20 cellular contexts compared by ENCODE assay signal in genomic region chr17:81706232-81706611, GRCh38. TPM values are rescaled to one million over a fixed set of nuclear protein-coding genes. Genes with fewer than 3 reads are reported as not detected.
DNase-seq lines count a peak whose midpoint lies in the region; ATAC-seq and TF ChIP-seq lines count a peak whose summit lies in the region.
"Had no signal": no experiment of that assay in that cellular context is flagged by ENCODE, and none has a peak within 500 bp of the region (broad histone marks: within the 10 kb centered on the region; RNA-seq: fewer than 3 reads in every experiment).

No MANE protein-coding gene starts in this region.

- peaks cover 54% of the 10 kb centered on the region for H3K36me3 Mint-ChIP-seq in activated CD4-positive, alpha-beta T cell treated with anti-CD3 and anti-CD28 coated beads, Interleukin-2, amount 10 ng/mL, durations not matched to agents 24 days and 14 days (ENCODE audit: low read depth)
- peaks cover 37% of the 10 kb centered on the region for H3K36me3 Mint-ChIP-seq in activated naive CD8-positive, alpha-beta T cell treated with anti-CD3 and anti-CD28 coated beads, Interleukin-2, amount 50 U/mL, for 24 hours (ENCODE audit: low read depth)
- peaks cover 31% of the 10 kb centered on the region for H3K36me3 Mint-ChIP-seq in stimulated activated memory B cell treated with anti-CD40 and anti-IgM and Interleukin-4, amounts not matched to agents 10 μg/mL and 1 μg/mL and 100 μg/mL, for 72 hours

- H3K4me1 Mint-ChIP-seq in activated CD4-positive, alpha-beta T cell treated with anti-CD3 and anti-CD28 coated beads, Interleukin-2, amount 10 ng/mL, durations not matched to agents 24 days and 14 days = peaks cover 23% of the 10 kb centered on the region
- H3K4me1 Mint-ChIP-seq in activated naive CD8-positive, alpha-beta T cell treated with anti-CD3 and anti-CD28 coated beads, Interleukin-2, amount 50 U/mL, for 24 hours = peaks cover 36% of the 10 kb centered on the region
- peaks cover 45% of the 10 kb centered on the region for H3K4me1 Mint-ChIP-seq in stimulated activated memory B cell treated with anti-CD40 and anti-IgM and Interleukin-4, amounts not matched to agents 10 μg/mL and 1 μg/mL and 100 μg/mL, for 72 hours

- ATAC-seq in activated naive CD8-positive, alpha-beta T cell treated with anti-CD3 and anti-CD28 coated beads, Interleukin-2, amount 50 U/mL, for 24 hours = no peak
- no peak for ATAC-seq in stimulated activated memory B cell treated with anti-CD40 and anti-IgM and Interleukin-4, amounts not matched to agents 10 μg/mL and 1 μg/mL and 100 μg/mL, for 72 hours
- ATAC-seq in GM21825 (IDR thresholded peaks at IDR 0.05; ENCODE audit: unreplicated experiment) = no peak

- H3K27me3 Mint-ChIP-seq in activated CD4-positive, alpha-beta T cell treated with anti-CD3 and anti-CD28 coated beads, Interleukin-2, amount 10 ng/mL, durations not matched to agents 24 days and 14 days = no peaks in the 10 kb centered on the region
- H3K27me3 Mint-ChIP-seq in activated naive CD8-positive, alpha-beta T cell treated with anti-CD3 and anti-CD28 coated beads, Interleukin-2, amount 50 U/mL, for 24 hours = no peaks in the 10 kb centered on the region
- H3K27me3 Mint-ChIP-seq in stimulated activated memory B cell treated with anti-CD40 and anti-IgM and Interleukin-4, amounts not matched to agents 10 μg/mL and 1 μg/mL and 100 μg/mL, for 72 hours = no peaks in the 10 kb centered on the region

- no peak for DNase-seq in activated CD4-positive, alpha-beta T cell treated with anti-CD3 and anti-CD28 coated beads, Interleukin-2, amount 10 ng/mL, durations not matched to agents 24 days and 14 days
- no peak for DNase-seq in activated CD4-positive, alpha-beta T cell treated with anti-CD3 and anti-CD28 coated beads for 4 hours
- peak; percentile 46 for DNase-seq in MV-4-11 (lab: John Stamatoyannopoulos, UW)
- no peak for DNase-seq in activated naive CD8-positive, alpha-beta T cell treated with anti-CD3 and anti-CD28 coated beads, Interleukin-2, amount 50 U/mL, for 24 hours
- peak; percentile 0 for DNase-seq in osteoblast (ENCODE audit: insufficient read length, low spot score, missing footprints)
- no peak for DNase-seq in ecto neural progenitor cell (ENCODE audit: low spot score)
- DNase-seq: DMS153, GDM1, HCEC 1CT, KBM-7, NCI-H1417, NCI-H187, NCI-H2107, NCI-H510A, NCI-H774, OCI-M1, SHP77 had no signal

- no peaks in the 10 kb centered on the region for H3K9me3 Mint-ChIP-seq in activated CD4-positive, alpha-beta T cell treated with anti-CD3 and anti-CD28 coated beads, Interleukin-2, amount 10 ng/mL, durations not matched to agents 24 days and 14 days
- H3K9me3 Mint-ChIP-seq in activated naive CD8-positive, alpha-beta T cell treated with anti-CD3 and anti-CD28 coated beads, Interleukin-2, amount 50 U/mL, for 24 hours = no peaks in the 10 kb centered on the region
- H3K9me3 Mint-ChIP-seq in stimulated activated memory B cell treated with anti-CD40 and anti-IgM and Interleukin-4, amounts not matched to agents 10 μg/mL and 1 μg/mL and 100 μg/mL, for 72 hours = no peaks in the 10 kb centered on the region

- H3K27me3 ChIP-seq in osteoblast (ENCODE audit: insufficient read depth, low read length) = no peaks in the 10 kb centered on the region

- H3K4me3 Mint-ChIP-seq in activated CD4-positive, alpha-beta T cell treated with anti-CD3 and anti-CD28 coated beads, Interleukin-2, amount 10 ng/mL, durations not matched to agents 24 days and 14 days = peak overlapping the region; percentile 19
- no peak overlapping the region for H3K4me3 Mint-ChIP-seq in activated naive CD8-positive, alpha-beta T cell treated with anti-CD3 and anti-CD28 coated beads, Interleukin-2, amount 50 U/mL, for 24 hours
- H3K4me3 Mint-ChIP-seq in stimulated activated memory B cell treated with anti-CD40 and anti-IgM and Interleukin-4, amounts not matched to agents 10 μg/mL and 1 μg/mL and 100 μg/mL, for 72 hours = no peak overlapping the region

- no peak for TF ChIP-seq CTCF in osteoblast (IDR thresholded peaks at IDR 0.05; ENCODE audit: extremely low read depth, low read depth, low read length)

- peaks cover 32% of the 10 kb centered on the region for H3K4me1 ChIP-seq in osteoblast (ENCODE audit: insufficient read depth, low read length)

- peaks cover 35% of the 10 kb centered on the region for H3K36me3 ChIP-seq in osteoblast (ENCODE audit: insufficient read depth, low read length)

- H3K9me3 ChIP-seq in osteoblast (ENCODE audit: low read depth, low read length) = no peaks in the 10 kb centered on the region

- no peak overlapping the region for H3K27ac Mint-ChIP-seq in activated CD4-positive, alpha-beta T cell treated with anti-CD3 and anti-CD28 coated beads, Interleukin-2, amount 10 ng/mL, durations not matched to agents 24 days and 14 days
- peak overlapping the region; percentile 14 for H3K27ac Mint-ChIP-seq in activated naive CD8-positive, alpha-beta T cell treated with anti-CD3 and anti-CD28 coated beads, Interleukin-2, amount 50 U/mL, for 24 hours
- no peak overlapping the region for H3K27ac Mint-ChIP-seq in stimulated activated memory B cell treated with anti-CD40 and anti-IgM and Interleukin-4, amounts not matched to agents 10 μg/mL and 1 μg/mL and 100 μg/mL, for 72 hours

- H3K27ac ChIP-seq in osteoblast (ENCODE audit: low read depth, low read length) = no peak overlapping the region
- H3K27ac ChIP-seq: 22Rv1 had no signal

- peaks cover 43% of the 10 kb centered on the region for H3K79me2 ChIP-seq in osteoblast (ENCODE audit: insufficient read depth, low read length)

- no peak overlapping the region for H3K4me2 ChIP-seq in osteoblast (ENCODE audit: insufficient read depth, low read length)

- intact Hi-C loops in activated CD4-positive, alpha-beta T cell treated with anti-CD3 and anti-CD28 coated beads, Interleukin-2, amount 10 ng/mL, durations not matched to agents 24 days and 14 days (cut with micrococcal nuclease) = no loop called here

- no peak overlapping the region for H3K4me3 ChIP-seq in osteoblast (ENCODE audit: insufficient read depth, low read length)

- H4K20me1 ChIP-seq in osteoblast (ENCODE audit: insufficient read depth, low read length) = peaks cover 19% of the 10 kb centered on the region

- no peak overlapping the region for H2AFZ ChIP-seq in osteoblast (ENCODE audit: low read length)

RNA-seq across cellular contexts. Expression of gene MRPL12, which starts 3.1 kb away (rescaled TPM):
- 232 and 233 TPM in 2 replicates for total RNA-seq in activated CD4-positive, alpha-beta T cell treated with anti-CD3 and anti-CD28 coated beads, Interleukin-2, amount 10 ng/mL, durations not matched to agents 24 days and 14 days
- total RNA-seq in osteoblast = 6.2 and 8.8 TPM in 2 replicates

RNA-seq across cellular contexts. Expression of gene SLC25A10, which starts 5.9 kb away (rescaled TPM):
- 48.6 and 52.7 TPM in 2 replicates for total RNA-seq in activated CD4-positive, alpha-beta T cell treated with anti-CD3 and anti-CD28 coated beads, Interleukin-2, amount 10 ng/mL, durations not matched to agents 24 days and 14 days
- total RNA-seq in osteoblast = 7.6 and 8.3 TPM in 2 replicates

RNA-seq across cellular contexts. Expression of gene HGS, which starts 22.4 kb away (rescaled TPM):
- total RNA-seq in activated CD4-positive, alpha-beta T cell treated with anti-CD3 and anti-CD28 coated beads, Interleukin-2, amount 10 ng/mL, durations not matched to agents 24 days and 14 days = 136 and 137 TPM in 2 replicates
- total RNA-seq in osteoblast = 100 and 110 TPM in 2 replicates

RNA-seq across cellular contexts. Expression of gene ARL16, which starts 22.6 kb away (rescaled TPM):
- total RNA-seq in activated CD4-positive, alpha-beta T cell treated with anti-CD3 and anti-CD28 coated beads, Interleukin-2, amount 10 ng/mL, durations not matched to agents 24 days and 14 days = 34.9 and 37.6 TPM in 2 replicates
- 24.5 and 26.1 TPM in 2 replicates for total RNA-seq in osteoblast

RNA-seq across cellular contexts. Expression of gene CCDC137, which starts 39.7 kb away (rescaled TPM):
- total RNA-seq in activated CD4-positive, alpha-beta T cell treated with anti-CD3 and anti-CD28 coated beads, Interleukin-2, amount 10 ng/mL, durations not matched to agents 24 days and 14 days = 54.7 and 60.2 TPM in 2 replicates
- total RNA-seq in osteoblast = 4.7 and 5.6 TPM in 2 replicates

Comparison
In these comparisons a context has a peak if more than half of its experiments do, and no peak if none do; other contexts are left out.
1. DNase-seq: peak in MV-4-11 (single experiment) and osteoblast (single experiment); none in activated CD4-positive, alpha-beta T cell treated with anti-CD3 and anti-CD28 coated beads, Interleukin-2, amount 10 ng/mL, durations not matched to agents 24 days and 14 days (single experiment), activated CD4-positive, alpha-beta T cell treated with anti-CD3 and anti-CD28 coated beads for 4 hours (0 of 2), activated naive CD8-positive, alpha-beta T cell treated with anti-CD3 and anti-CD28 coated beads, Interleukin-2, amount 50 U/mL, for 24 hours (single experiment) and ecto neural progenitor cell (single experiment).
2. RNA of gene MRPL12, which starts 3.1 kb away (total RNA-seq): 232 to 233 TPM in activated CD4-positive, alpha-beta T cell treated with anti-CD3 and anti-CD28 coated beads, Interleukin-2, amount 10 ng/mL, durations not matched to agents 24 days and 14 days; 6.2 to 8.8 TPM in osteoblast; every median in the first group is over 10 times any median in the second.